In genomic region chr1:37719572-37720195, GRCh38 we compare ENCODE assay signal across 27 cellular contexts. TPM values are rescaled to one million over a fixed set of nuclear protein-coding genes. Genes with fewer than 3 reads are reported as not detected.
"Had no signal": no experiment of that assay in that cellular context is flagged by ENCODE, and none has a peak within 500 bp of the region (broad histone marks: within the 10 kb centered on the region; RNA-seq: fewer than 3 reads in every experiment).

No MANE protein-coding gene starts in this region.

- H3K36me3 Mint-ChIP-seq: activated naive CD8-positive, alpha-beta T cell; immature natural killer cell; natural killer cell treated with Interleukin-12 subunit alpha and Interleukin-12 subunit beta and Interleukin-15 and Interleukin-18, amount 100 ng/mL, for 72 hours had no signal

- ATAC-seq: activated CD4-positive, alpha-beta T cell treated with anti-CD3 and anti-CD28 coated beads for 36 hours; natural killer cell treated with Interleukin-12 subunit alpha and Interleukin-12 subunit beta and Interleukin-15 and Interleukin-18, amount 100 ng/mL, for 72 hours; pancreas had no signal

- H3K27ac ChIP-seq: coronary artery, foreskin keratinocyte, heart left ventricle, neutrophil, pancreas, right atrium auricular region, spleen, tibial nerve had no signal

- FAIRE-seq: kidney, pancreas had no signal

- H3K27me3 ChIP-seq: dorsolateral prefrontal cortex, foreskin keratinocyte, neutrophil, pancreas, right atrium auricular region had no signal

- DNase-seq: activated CD4-positive, alpha-beta T cell treated with anti-CD3 and anti-CD28 coated beads for 36 hours; activated CD4-positive, CD25-positive, alpha-beta regulatory T cell; activated CD8-positive, alpha-beta memory T cell treated with anti-CD3 and anti-CD28 coated beads for 24 hours; activated effector memory CD4-positive, alpha-beta T cell treated with Interleukin-2 at 50 U/mL for 16 hours; activated naive CD4-positive, alpha-beta T cell treated with Interleukin-2 at 50 U/mL for 16 hours; anterior cingulate cortex; dorsolateral prefrontal cortex; effector memory CD4-positive, alpha-beta T cell; heart left ventricle; hypothalamus; immature natural killer cell; kidney; mesenchymal stem cell; spleen; stimulated activated naive CD4-positive, alpha-beta T cell had no signal

- H3K9me3 Mint-ChIP-seq: immature natural killer cell; natural killer cell treated with Interleukin-12 subunit alpha and Interleukin-12 subunit beta and Interleukin-15 and Interleukin-18, amount 100 ng/mL, for 72 hours had no signal

- H3K4me3 Mint-ChIP-seq: activated CD4-positive, alpha-beta T cell treated with anti-CD3 and anti-CD28 coated beads for 36 hours; activated naive CD8-positive, alpha-beta T cell; immature natural killer cell; natural killer cell treated with Interleukin-12 subunit alpha and Interleukin-12 subunit beta and Interleukin-15 and Interleukin-18, amount 100 ng/mL, for 72 hours had no signal

- H3K4me1 ChIP-seq: foreskin keratinocyte, pancreas, right atrium auricular region, spleen had no signal

- H3K27ac Mint-ChIP-seq: activated CD4-positive, alpha-beta T cell treated with anti-CD3 and anti-CD28 coated beads for 36 hours; activated naive CD8-positive, alpha-beta T cell; immature natural killer cell; natural killer cell treated with Interleukin-12 subunit alpha and Interleukin-12 subunit beta and Interleukin-15 and Interleukin-18, amount 100 ng/mL, for 72 hours had no signal

- H3K36me3 ChIP-seq: heart left ventricle, neutrophil, pancreas, right atrium auricular region, spleen, tibial nerve had no signal

- H3K4me1 Mint-ChIP-seq: activated CD4-positive, alpha-beta T cell treated with anti-CD3 and anti-CD28 coated beads for 36 hours; immature natural killer cell had no signal

- H3K9me3 ChIP-seq: heart left ventricle, neutrophil, pancreas, right atrium auricular region, spleen, tibial nerve had no signal

- H3K27me3 Mint-ChIP-seq: activated naive CD8-positive, alpha-beta T cell had no signal

- H3K4me3 ChIP-seq: coronary artery, dorsolateral prefrontal cortex, heart left ventricle, pancreas, right atrium auricular region, spleen, tibial nerve had no signal

RNA-seq across cellular contexts. Expression of gene EPHA10, which starts 45.2 kb away (rescaled TPM):
- total RNA-seq: foreskin keratinocyte; mononuclear cell; natural killer cell treated with Interleukin-12 subunit alpha and Interleukin-12 subunit beta and Interleukin-15 and Interleukin-18, amount 100 ng/mL, for 72 hours; pulmonary artery endothelial cell; T-helper 1 cell treated with Interleukin-12 subunit alpha and Interleukin-12 subunit beta and Interleukin-4 antibody, amounts not matched to agents 30 ng/mL and 1 ng/mL, for 36 hours had no signal
- polyA plus RNA-seq: fibroblast of lung, foreskin keratinocyte, immature natural killer cell had no signal
